ENCODE assay signal across 1 cellular context in the genomic region with DNA sequence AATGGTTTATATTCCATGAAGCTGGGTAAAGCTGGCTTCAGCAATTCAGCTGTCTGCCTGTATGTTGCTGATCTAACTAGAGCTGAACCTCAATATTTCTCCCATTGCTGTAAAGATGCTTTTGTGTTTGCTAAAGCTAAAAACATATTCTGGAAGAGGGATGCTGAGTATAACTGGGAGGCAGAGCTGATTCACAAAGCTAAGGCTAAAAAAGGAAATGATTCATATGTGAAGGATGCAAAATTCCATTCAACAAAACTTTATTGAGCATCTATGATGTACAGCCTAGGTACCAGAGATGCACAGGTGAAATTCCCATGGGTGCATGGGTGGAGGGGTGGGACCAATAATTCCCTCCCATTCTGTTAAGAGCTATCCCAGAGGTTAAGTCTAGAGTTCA.
TF ChIP-seq lines count a peak whose summit lies in the region.

No MANE protein-coding gene starts in this region.

TF ChIP-seq in IMR-90, 13 proteins besides CTCF, POLR2A, EP300 and RAD21:
- TF ChIP-seq NFE2L2 (IDR thresholded peaks at IDR 0.05; ENCODE audit: low read depth, low read length) (no peak), FOS (IDR thresholded peaks at IDR 0.05; ENCODE audit: low read depth, low read length) (peak; percentile 28; the same call in 1 of the 2 replicates), MAZ (IDR thresholded peaks at IDR 0.05; ENCODE audit: borderline replicate concordance, low read depth, low read length) (no peak), CEBPB (IDR thresholded peaks at IDR 0.05; ENCODE audit: low read depth, low read length) (no peak), MXI1 (IDR thresholded peaks at IDR 0.05; ENCODE audit: borderline replicate concordance, low read depth, low read length) (no peak), RCOR1 (IDR thresholded peaks at IDR 0.05; ENCODE audit: insufficient replicate concordance, low read length) (peak; percentile 38), CHD1 (IDR thresholded peaks at IDR 0.05; ENCODE audit: low read depth, low read length) (no peak), MAFK (IDR thresholded peaks at IDR 0.05; ENCODE audit: low read depth, low read length) (0 out of 2 replicates have a peak, but pooled peaks have one; percentile 13), SMC3 (IDR thresholded peaks at IDR 0.05; ENCODE audit: low read depth, low read length) (no peak), BHLHE40 (IDR thresholded peaks at IDR 0.05; ENCODE audit: low read depth, low read length) (no peak), RFX5 (IDR thresholded peaks at IDR 0.05; ENCODE audit: low read depth, low read length) (no peak)
- TF ChIP-seq, protein P1, sequence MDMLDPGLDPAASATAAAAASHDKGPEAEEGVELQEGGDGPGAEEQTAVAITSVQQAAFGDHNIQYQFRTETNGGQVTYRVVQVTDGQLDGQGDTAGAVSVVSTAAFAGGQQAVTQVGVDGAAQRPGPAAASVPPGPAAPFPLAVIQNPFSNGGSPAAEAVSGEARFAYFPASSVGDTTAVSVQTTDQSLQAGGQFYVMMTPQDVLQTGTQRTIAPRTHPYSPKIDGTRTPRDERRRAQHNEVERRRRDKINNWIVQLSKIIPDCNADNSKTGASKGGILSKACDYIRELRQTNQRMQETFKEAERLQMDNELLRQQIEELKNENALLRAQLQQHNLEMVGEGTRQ (IDR thresholded peaks at IDR 0.05; ENCODE audit: low read depth, low read length): no peak
- TF ChIP-seq, protein P2, sequence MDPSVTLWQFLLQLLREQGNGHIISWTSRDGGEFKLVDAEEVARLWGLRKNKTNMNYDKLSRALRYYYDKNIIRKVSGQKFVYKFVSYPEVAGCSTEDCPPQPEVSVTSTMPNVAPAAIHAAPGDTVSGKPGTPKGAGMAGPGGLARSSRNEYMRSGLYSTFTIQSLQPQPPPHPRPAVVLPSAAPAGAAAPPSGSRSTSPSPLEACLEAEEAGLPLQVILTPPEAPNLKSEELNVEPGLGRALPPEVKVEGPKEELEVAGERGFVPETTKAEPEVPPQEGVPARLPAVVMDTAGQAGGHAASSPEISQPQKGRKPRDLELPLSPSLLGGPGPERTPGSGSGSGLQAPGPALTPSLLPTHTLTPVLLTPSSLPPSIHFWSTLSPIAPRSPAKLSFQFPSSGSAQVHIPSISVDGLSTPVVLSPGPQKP (IDR thresholded peaks at IDR 0.05; ENCODE audit: borderline replicate concordance, low read depth, low read length): no peak
